ENCODE assay signal across 1 cellular context in genomic region chr1:8947127-8947691, GRCh38.
TF ChIP-seq lines count a peak whose summit lies in the region.

No MANE protein-coding gene starts in this region.

TF ChIP-seq in IMR-90, 13 proteins besides CTCF, POLR2A, EP300 and RAD21 (continued from another document):
- TF ChIP-seq MXI1 (IDR thresholded peaks at IDR 0.05; ENCODE audit: borderline replicate concordance, low read depth, low read length) (no peak), CEBPB (IDR thresholded peaks at IDR 0.05; ENCODE audit: low read depth, low read length) (no peak), RFX5 (IDR thresholded peaks at IDR 0.05; ENCODE audit: low read depth, low read length) (no peak), ELK1 (IDR thresholded peaks at IDR 0.05; ENCODE audit: borderline replicate concordance, low read depth, low read length) (no peak), SMC3 (IDR thresholded peaks at IDR 0.05; ENCODE audit: low read depth, low read length) (no peak), USF2 (IDR thresholded peaks at IDR 0.05; ENCODE audit: low read depth, low read length) (no peak), FOS (IDR thresholded peaks at IDR 0.05; ENCODE audit: low read depth, low read length) (no peak), BHLHE40 (IDR thresholded peaks at IDR 0.05; ENCODE audit: low read depth, low read length) (no peak)
